In the genomic region with DNA sequence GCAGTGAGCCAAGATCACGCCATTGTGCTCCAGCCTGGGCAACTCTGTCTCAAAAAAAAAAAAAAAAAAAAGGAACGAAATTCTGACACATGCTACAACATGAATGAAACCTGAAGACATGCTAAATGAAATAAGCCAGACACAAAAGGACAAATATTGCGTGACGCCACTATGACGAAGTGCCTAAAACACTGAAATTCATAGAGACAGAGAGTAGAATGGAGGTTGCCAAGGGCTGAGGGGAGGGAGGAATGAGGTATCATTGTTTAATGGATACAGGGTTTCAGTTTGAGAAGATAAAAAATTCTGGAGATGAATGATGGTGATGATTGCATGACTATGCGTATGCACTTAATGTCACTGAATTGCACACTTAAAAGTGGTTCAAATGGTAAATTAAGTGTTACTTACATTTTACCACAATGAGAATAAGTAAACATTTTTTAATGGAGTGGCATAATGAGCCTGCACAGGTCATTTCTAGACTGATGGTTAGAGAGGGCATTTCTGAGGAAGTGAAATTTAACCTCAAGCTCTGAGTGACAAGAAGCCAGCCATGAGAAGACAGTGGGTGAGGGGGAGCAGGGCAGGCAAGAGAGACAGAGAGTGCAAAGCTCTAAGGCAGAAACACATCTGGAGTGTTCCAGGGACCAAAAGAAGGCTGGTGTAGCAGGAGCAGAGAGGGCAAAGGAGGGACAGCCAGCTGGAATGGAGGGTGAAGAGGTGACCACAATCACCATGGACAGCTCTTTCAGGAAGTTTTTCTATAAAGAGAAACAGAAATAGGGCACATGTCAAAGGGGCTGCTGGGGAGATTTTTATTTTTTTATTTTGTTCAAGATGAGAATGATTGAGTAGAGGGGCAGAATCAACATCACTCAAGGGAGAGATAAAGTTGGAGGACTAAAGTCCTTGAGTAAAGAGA, we compare ENCODE assay signal across 11 cellular contexts. TPM values are rescaled to one million over a fixed set of nuclear protein-coding genes. Genes with fewer than 3 reads are reported as not detected.
DNase-seq lines count a peak whose midpoint lies in the region; ATAC-seq lines count a peak whose summit lies in the region.
"Had no signal": no experiment of that assay in that cellular context is flagged by ENCODE, and none has a peak within 500 bp of the region (broad histone marks: within the 10 kb centered on the region; RNA-seq: fewer than 3 reads in every experiment).

No MANE protein-coding gene starts in this region.

- POLR2A ChIA-PET in naive thymus-derived CD8-positive, alpha-beta T cell (lab: Charles Lee): no interaction called here

- H3K36me3 Mint-ChIP-seq in naive thymus-derived CD8-positive, alpha-beta T cell: no peaks in the 10 kb centered on the region
- H3K36me3 Mint-ChIP-seq: natural killer cell treated with Interleukin-12 subunit alpha and Interleukin-12 subunit beta and Interleukin-15 and Interleukin-18, amount 100 ng/mL, for 72 hours had no signal

- no peaks in the 10 kb centered on the region for H3K4me1 Mint-ChIP-seq in naive thymus-derived CD8-positive, alpha-beta T cell

- no peaks in the 10 kb centered on the region for H3K9me3 Mint-ChIP-seq in naive thymus-derived CD8-positive, alpha-beta T cell
- H3K9me3 Mint-ChIP-seq: natural killer cell treated with Interleukin-12 subunit alpha and Interleukin-12 subunit beta and Interleukin-15 and Interleukin-18, amount 100 ng/mL, for 72 hours had no signal

- no peak overlapping the region for H3K4me3 Mint-ChIP-seq in naive thymus-derived CD8-positive, alpha-beta T cell
- H3K4me3 Mint-ChIP-seq: natural killer cell treated with Interleukin-12 subunit alpha and Interleukin-12 subunit beta and Interleukin-15 and Interleukin-18, amount 100 ng/mL, for 72 hours had no signal

- H3K27ac Mint-ChIP-seq in naive thymus-derived CD8-positive, alpha-beta T cell: no peak overlapping the region
- H3K27ac Mint-ChIP-seq: natural killer cell treated with Interleukin-12 subunit alpha and Interleukin-12 subunit beta and Interleukin-15 and Interleukin-18, amount 100 ng/mL, for 72 hours had no signal

- peaks cover 9 to 33% (median 21%) of the 10 kb centered on the region in 5 donors for H3K27me3 Mint-ChIP-seq in naive thymus-derived CD8-positive, alpha-beta T cell

- ATAC-seq in GM19328 (IDR thresholded peaks at IDR 0.05; ENCODE audit: unreplicated experiment): peak; percentile 79
- ATAC-seq in HG02678 (IDR thresholded peaks at IDR 0.05; ENCODE audit: unreplicated experiment): peak; percentile 80
- ATAC-seq in HG03469 (IDR thresholded peaks at IDR 0.05; ENCODE audit: unreplicated experiment): peak; percentile 94
- no peak for ATAC-seq in naive thymus-derived CD8-positive, alpha-beta T cell
- ATAC-seq: body of pancreas; natural killer cell treated with Interleukin-12 subunit alpha and Interleukin-12 subunit beta and Interleukin-15 and Interleukin-18, amount 100 ng/mL, for 72 hours had no signal

- DNase-seq in DMS79 (lab: John Stamatoyannopoulos, UW) (peak; percentile 39), HK-2 (ENCODE audit: unreplicated experiment) (no peak), SHP77 treated with DMSO at 0.1 percent for 48 hours (lab: John Stamatoyannopoulos, UW) (no peak), NCI-H526 (lab: John Stamatoyannopoulos, UW) (no peak)
- DNase-seq in naive thymus-derived CD8-positive, alpha-beta T cell: no peak
- DNase-seq: body of pancreas, HCEC 1CT had no signal

RNA-seq across cellular contexts. Expression of gene EXOC6B, which starts 20.6 kb away (rescaled TPM):
- total RNA-seq in naive thymus-derived CD8-positive, alpha-beta T cell: 10 to 100 TPM; 19.5 to 20.1 TPM
- 1 to 10 TPM; 3.3 to 3.4 (median 3.3) TPM for polyA plus RNA-seq in naive thymus-derived CD8-positive, alpha-beta T cell

RNA-seq across cellular contexts. Expression of gene SPR, which starts 40.8 kb away (rescaled TPM):
- total RNA-seq in naive thymus-derived CD8-positive, alpha-beta T cell: under 1 TPM in 1 of 2 experiments, not detected in 1; 0.52 TPM
- polyA plus RNA-seq in naive thymus-derived CD8-positive, alpha-beta T cell: 1 to 10 TPM in 1 of 3 donors, under 1 TPM in 1, not detected in 1; 0.63 to 1.8 TPM

Comparison
In these comparisons a context has a peak if more than half of its experiments do, and no peak if none do; other contexts are left out.
1. ATAC-seq: peak in GM19328 (single experiment), HG02678 (single experiment) and HG03469 (single experiment); none in naive thymus-derived CD8-positive, alpha-beta T cell (0 of 2).